ENCODE assay signal across 22 cellular contexts in the genomic region with DNA sequence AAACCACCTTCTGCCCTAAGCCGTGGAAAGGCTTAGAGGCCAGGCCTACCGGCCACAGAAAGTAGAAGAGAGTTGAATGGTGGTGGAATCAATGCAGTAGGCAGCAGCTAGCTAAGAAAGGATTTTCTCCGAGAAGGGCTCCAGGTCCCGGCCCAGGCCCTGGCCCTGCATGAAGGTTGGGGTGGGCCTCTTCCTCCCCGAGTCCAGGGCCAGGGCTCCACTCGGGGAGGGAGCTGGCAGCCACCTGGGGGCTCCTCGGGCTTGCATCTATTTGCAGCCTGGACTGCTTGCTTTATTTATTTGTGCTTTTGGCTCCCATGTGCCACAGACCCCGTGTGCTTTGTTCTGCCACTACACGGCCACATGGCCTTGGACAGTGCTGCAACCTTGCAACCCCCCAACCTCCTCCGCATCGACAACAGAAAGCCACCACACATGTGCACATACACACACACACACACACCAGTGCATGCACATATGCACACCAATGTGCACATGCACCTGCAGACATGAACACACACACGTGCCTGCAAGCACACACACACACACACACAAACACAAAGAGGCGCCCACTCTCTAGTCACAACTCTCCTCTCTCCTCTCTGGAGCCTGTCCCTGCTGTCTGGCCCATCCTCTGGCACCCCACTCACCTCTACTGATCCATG.
"Had no signal": no experiment of that assay in that cellular context is flagged by ENCODE, and none has a peak within 500 bp of the region (broad histone marks: within the 10 kb centered on the region; RNA-seq: fewer than 3 reads in every experiment).

No MANE protein-coding gene starts in this region.

- H3K27ac Mint-ChIP-seq: activated CD4-positive, alpha-beta T cell treated with anti-CD3 and anti-CD28 coated beads for 36 hours; activated naive CD4-positive, alpha-beta T cell treated with anti-CD3 and anti-CD28 coated beads for 36 hours; activated T-cell treated with anti-CD3 and anti-CD28 coated beads, Interleukin-2, amount 50 U/mL, for 72 hours; dendritic cell treated with granulocyte-macrophage colony-stimulating factor and Interleukin-4, amounts not matched to agents 40 ng/mL and 50 ng/mL, for 4 days; memory B cell; stimulated activated naive B cell treated with anti-CD40 and anti-IgM and Interleukin-4, amounts not matched to agents 10 μg/mL and 1 μg/mL and 100 μg/mL, for 72 hours; type B pancreatic cell had no signal

- H3K4me2 ChIP-seq: smooth muscle cell had no signal

- H3K9me3 Mint-ChIP-seq: activated B cell treated with CpG ODN at 0.5 μM for 24 hours; activated naive CD4-positive, alpha-beta T cell treated with anti-CD3 and anti-CD28 coated beads for 36 hours; dendritic cell treated with granulocyte-macrophage colony-stimulating factor and Interleukin-4, amounts not matched to agents 40 ng/mL and 50 ng/mL, for 4 days; T-helper 1 cell treated with Interleukin-12 subunit alpha and Interleukin-12 subunit beta and Interleukin-4 antibody, amounts not matched to agents 30 μg/mL and 1 μg/mL, for 36 hours; type B pancreatic cell had no signal

- H3K27me3 ChIP-seq: cardiac muscle cell, heart left ventricle, sigmoid colon had no signal

- ATAC-seq: activated CD4-positive, alpha-beta T cell treated with anti-CD3 and anti-CD28 coated beads for 36 hours; activated T-cell treated with anti-CD3 and anti-CD28 coated beads, Interleukin-2, amount 50 U/mL, for 72 hours; heart left ventricle; left lobe of liver; stimulated activated naive B cell treated with anti-CD40 and anti-IgM and Interleukin-4, amounts not matched to agents 10 μg/mL and 1 μg/mL and 100 μg/mL, for 72 hours had no signal

- H3K36me3 Mint-ChIP-seq: type B pancreatic cell had no signal

- H3K4me1 ChIP-seq: sigmoid colon had no signal

- H3K9me3 ChIP-seq: heart left ventricle, sigmoid colon, thoracic aorta had no signal

- H3K27me3 Mint-ChIP-seq: activated CD4-positive, alpha-beta T cell treated with anti-CD3 and anti-CD28 coated beads for 36 hours had no signal

- H3K4me3 Mint-ChIP-seq: activated B cell treated with CpG ODN at 0.5 μM for 24 hours; activated CD4-positive, alpha-beta T cell treated with anti-CD3 and anti-CD28 coated beads for 36 hours; activated naive CD4-positive, alpha-beta T cell treated with anti-CD3 and anti-CD28 coated beads for 36 hours; activated T-cell treated with anti-CD3 and anti-CD28 coated beads, Interleukin-2, amount 50 U/mL, for 72 hours; dendritic cell treated with granulocyte-macrophage colony-stimulating factor and Interleukin-4, amounts not matched to agents 40 ng/mL and 50 ng/mL, for 4 days; memory B cell; T-helper 1 cell treated with Interleukin-12 subunit alpha and Interleukin-12 subunit beta and Interleukin-4 antibody, amounts not matched to agents 30 μg/mL and 1 μg/mL, for 36 hours; type B pancreatic cell had no signal

- H3K36me3 ChIP-seq: cardiac muscle cell, heart left ventricle, sigmoid colon, thoracic aorta had no signal

- DNase-seq: activated B cell treated with CpG ODN at 0.5 μM for 24 hours; activated CD4-positive, alpha-beta T cell treated with anti-CD3 and anti-CD28 coated beads for 36 hours; activated CD4-positive, alpha-beta T cell treated with anti-CD3 and anti-CD28 coated beads, Interleukin-2, amount 50 U/mL, for 4 hours; activated effector memory CD4-positive, alpha-beta T cell treated with Interleukin-2 at 50 U/mL for 16 hours; activated naive CD4-positive, alpha-beta T cell treated with anti-CD3 and anti-CD28 coated beads for 36 hours; activated T-cell treated with anti-CD3 and anti-CD28 coated beads, Interleukin-2, amount 50 U/mL, for 72 hours; effector CD4-positive, alpha-beta T cell; islet precursor cell; sigmoid colon; stimulated activated CD4-positive, alpha-beta T cell treated with anti-CD3 and anti-CD28 coated beads, Interleukin-2, amount 100 ng/mL, for 48 hours; stimulated activated CD8-positive, alpha-beta memory T cell treated with anti-CD3 and anti-CD28 coated beads, Interleukin-4, amount 100 ng/mL, for 48 hours; stimulated activated naive B cell treated with anti-CD40 and anti-IgM and Interleukin-4, amounts not matched to agents 10 μg/mL and 1 μg/mL and 100 μg/mL, for 72 hours; T1000 had no signal

- H3K27ac ChIP-seq: cardiac muscle cell, sigmoid colon, thoracic aorta had no signal

- H3K4me3 ChIP-seq: cardiac muscle cell, heart left ventricle, sigmoid colon, smooth muscle cell, thoracic aorta had no signal
